ENCODE assay signal across 1 cellular context in genomic region chr7:100942038-100942774, GRCh38.
TF ChIP-seq lines count a peak whose summit lies in the region.

No MANE protein-coding gene starts in this region.

TF ChIP-seq in HEK293, 187 proteins besides CTCF, POLR2A, EP300 and RAD21 (continued from another document):
- TF ChIP-seq TSHZ1 (tag by site-specific recombination; IDR thresholded peaks at IDR 0.05; ENCODE audit: borderline replicate concordance) (no peak), ZNF19 (tag by site-specific recombination; IDR thresholded peaks at IDR 0.05; ENCODE audit: low read depth) (no peak), ZNF354C (tag by site-specific recombination; IDR thresholded peaks at IDR 0.05; ENCODE audit: borderline replicate concordance, low read depth) (no peak), RBAK (tag by site-specific recombination; IDR thresholded peaks at IDR 0.05) (no peak), SP2 (tag by site-specific recombination; IDR thresholded peaks at IDR 0.05) (no peak), ZNF473 (tag by site-specific recombination; IDR thresholded peaks at IDR 0.05) (no peak), ZNF600 (tag by site-specific recombination; IDR thresholded peaks at IDR 0.05) (no peak), KLF16 (tag by site-specific recombination; IDR thresholded peaks at IDR 0.05) (no peak), WT1 (tag by site-specific recombination; IDR thresholded peaks at IDR 0.05) (no peak; the same call in 1 of the 2 replicates), HOXA7 (CRISPR knock-in tag; IDR thresholded peaks at IDR 0.05; ENCODE audit: borderline replicate concordance) (no peak), ZNF837 (tag by site-specific recombination; IDR thresholded peaks at IDR 0.05) (no peak), ZFP41 (tag by site-specific recombination; IDR thresholded peaks at IDR 0.05; ENCODE audit: borderline replicate concordance) (no peak), ZNF274 (IDR thresholded peaks at IDR 0.05; ENCODE audit: low read length) (no peak), ZNF274 (tag by site-specific recombination; IDR thresholded peaks at IDR 0.05; ENCODE audit: borderline replicate concordance) (no peak), ZNF629 (tag by site-specific recombination; IDR thresholded peaks at IDR 0.05) (peak; percentile 37; the same call in 1 of the 2 replicates), ZNF175 (tag by site-specific recombination; IDR thresholded peaks at IDR 0.05) (no peak), ZNF777 (tag by site-specific recombination; IDR thresholded peaks at IDR 0.05; ENCODE audit: borderline replicate concordance) (no peak), ZNF366 (tag by site-specific recombination; conservative IDR thresholded peaks at IDR 0.05) (peak; percentile 84)
- TF ChIP-seq, protein P1, sequence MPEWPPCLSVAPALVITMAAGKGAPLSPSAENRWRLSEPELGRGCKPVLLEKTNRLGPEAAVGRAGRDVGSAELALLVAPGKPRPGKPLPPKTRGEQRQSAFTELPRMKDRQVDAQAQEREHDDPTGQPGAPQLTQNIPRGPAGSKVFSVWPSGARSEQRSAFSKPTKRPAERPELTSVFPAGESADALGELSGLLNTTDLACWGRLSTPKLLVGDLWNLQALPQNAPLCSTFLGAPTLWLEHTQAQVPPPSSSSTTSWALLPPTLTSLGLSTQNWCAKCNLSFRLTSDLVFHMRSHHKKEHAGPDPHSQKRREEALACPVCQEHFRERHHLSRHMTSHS (tag by site-specific recombination; IDR thresholded peaks at IDR 0.05) = peak; percentile 77
- TF ChIP-seq, protein P2, sequence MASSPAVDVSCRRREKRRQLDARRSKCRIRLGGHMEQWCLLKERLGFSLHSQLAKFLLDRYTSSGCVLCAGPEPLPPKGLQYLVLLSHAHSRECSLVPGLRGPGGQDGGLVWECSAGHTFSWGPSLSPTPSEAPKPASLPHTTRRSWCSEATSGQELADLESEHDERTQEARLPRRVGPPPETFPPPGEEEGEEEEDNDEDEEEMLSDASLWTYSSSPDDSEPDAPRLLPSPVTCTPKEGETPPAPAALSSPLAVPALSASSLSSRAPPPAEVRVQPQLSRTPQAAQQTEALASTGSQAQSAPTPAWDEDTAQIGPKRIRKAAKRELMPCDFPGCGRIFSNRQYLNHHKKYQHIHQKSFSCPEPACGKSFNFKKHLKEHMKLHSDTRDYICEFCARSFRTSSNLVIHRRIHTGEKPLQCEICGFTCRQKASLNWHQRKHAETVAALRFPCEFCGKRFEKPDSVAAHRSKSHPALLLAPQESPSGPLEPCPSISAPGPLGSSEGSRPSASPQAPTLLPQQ (tag by site-specific recombination; IDR thresholded peaks at IDR 0.05) = no peak
